Comparison of ENCODE assay signal across 22 cellular contexts in genomic region chr9:65435464-65435863, GRCh38.
"Had no signal": no experiment of that assay in that cellular context is flagged by ENCODE, and none has a peak within 500 bp of the region (broad histone marks: within the 10 kb centered on the region; RNA-seq: fewer than 3 reads in every experiment).

No MANE protein-coding gene starts in this region.

- H3K27me3 Mint-ChIP-seq: dendritic cell treated with granulocyte-macrophage colony-stimulating factor and Interleukin-4, amounts not matched to agents 40 ng/mL and 50 ng/mL, for 4 days; effector memory CD8-positive, alpha-beta T cell had no signal

- DNase-seq: colonic mucosa; cortex of kidney; dermis blood vessel endothelial cell; dorsolateral prefrontal cortex; effector CD4-positive, alpha-beta T cell; effector CD8-positive, alpha-beta T cell; effector memory CD4-positive, alpha-beta T cell; effector memory CD8-positive, alpha-beta T cell; endodermal cell; erythroblast; esophagus squamous epithelium; foreskin fibroblast; foreskin keratinocyte; foreskin melanocyte; gastrocnemius medialis; glutamatergic neuron; head of caudate nucleus; heart left ventricle; heart right ventricle had no signal

- H3K4me1 Mint-ChIP-seq: endodermal cell had no signal

- H3K27ac Mint-ChIP-seq: dendritic cell treated with granulocyte-macrophage colony-stimulating factor and Interleukin-4, amounts not matched to agents 40 ng/mL and 50 ng/mL, for 4 days; effector memory CD8-positive, alpha-beta T cell; endodermal cell had no signal

- ATAC-seq: effector memory CD8-positive, alpha-beta T cell; esophagus mucosa; foreskin keratinocyte; gastrocnemius medialis; gastroesophageal sphincter; heart left ventricle; heart right ventricle had no signal

- H3K4me3 Mint-ChIP-seq: dendritic cell treated with granulocyte-macrophage colony-stimulating factor and Interleukin-4, amounts not matched to agents 40 ng/mL and 50 ng/mL, for 4 days; effector memory CD8-positive, alpha-beta T cell; endodermal cell had no signal
